Comparison of ENCODE assay signal across 17 cellular contexts in genomic region chr5:32831630-32832029, GRCh38.
A peak's percentile ranks its signal among the peaks of the same experiment; 100 is the strongest.
DNase-seq lines count a peak whose midpoint lies in the region; ATAC-seq, FAIRE-seq and TF ChIP-seq lines count a peak whose summit lies in the region.
"Had no signal": no experiment of that assay in that cellular context is flagged by ENCODE, and none has a peak within 500 bp of the region (broad histone marks: within the 10 kb centered on the region; RNA-seq: fewer than 3 reads in every experiment).

No MANE protein-coding gene starts in this region.

- TF ChIP-seq CTCF in kidney (IDR thresholded peaks at IDR 0.05; ENCODE audit: borderline replicate concordance, extremely low read depth, insufficient read depth), result no peak

- no peak for ATAC-seq in HG03095 (IDR thresholded peaks at IDR 0.05; ENCODE audit: unreplicated experiment)

- no peaks in the 10 kb centered on the region for H3K9me3 ChIP-seq in MG63
- H3K9me3 ChIP-seq in kidney (ENCODE audit: control insufficient read depth in 1 of 2, low read length in 2 of 2), result no peaks in the 10 kb centered on the region
- no peaks in the 10 kb centered on the region for H3K9me3 ChIP-seq in skeletal muscle satellite cell (replicated peaks; ENCODE audit: low read length)

- H3K27me3 ChIP-seq in MG63 (no peaks in the 10 kb centered on the region), skeletal muscle satellite cell (ENCODE audit: control insufficient read depth, insufficient read depth, low read length) (no peaks in the 10 kb centered on the region)

- intact Hi-C loops in kidney (cut with DNase I), result no loop called here

- H3K4me2 ChIP-seq in skeletal muscle satellite cell (ENCODE audit: low read length), result peak overlapping the region; percentile 31
- H3K4me2 ChIP-seq: PC-9 had no signal

- H3K4me3 ChIP-seq in MG63, result no peak overlapping the region
- H3K4me3 ChIP-seq in kidney (ENCODE audit: low read length in 2 of 2), result peak overlapping the region in 1 of 2 donors; percentile 14
- no peak overlapping the region for H3K4me3 ChIP-seq in skeletal muscle satellite cell (ENCODE audit: low read length)
- H3K4me3 ChIP-seq: PC-9 had no signal

- peak; percentile 18 for DNase-seq in EH (ENCODE audit: low read depth)
- DNase-seq in MG63, result peak; percentile 31
- no peak for DNase-seq in kidney
- no peak for DNase-seq in ecto neural progenitor cell (ENCODE audit: low spot score)
- DNase-seq in stimulated activated CD4-positive, alpha-beta T cell treated with anti-CD3 and anti-CD28 coated beads, Interleukin-15, amount 100 ng/mL, for 24 hours, result no peak
- DNase-seq: DMS153, HFFc6, Karpas-422, MV-4-11, NCI-H1417, NCI-H1930, NCI-H2171 treated with DMSO at 0.1 percent for 48 hours, NCI-H446 treated with DMSO at 0.1 percent for 48 hours, NCI-H774, PC-9 had no signal

- no peaks in the 10 kb centered on the region for H3K36me3 ChIP-seq in MG63
- no peaks in the 10 kb centered on the region for H3K36me3 ChIP-seq in kidney (ENCODE audit: control insufficient read depth in 1 of 2, insufficient read depth in 2 of 2, low read length in 2 of 2)
- H3K36me3 ChIP-seq in skeletal muscle satellite cell (ENCODE audit: insufficient read depth, low read length), result no peaks in the 10 kb centered on the region

- H3K9ac ChIP-seq in kidney (ENCODE audit: low read length in 2 of 2) (no peak overlapping the region), skeletal muscle satellite cell (ENCODE audit: low read depth, low read length) (no peak overlapping the region)

- peaks cover 6 to 13% of the 10 kb centered on the region in 2 donors for H3K4me1 ChIP-seq in kidney (ENCODE audit: control insufficient read depth in 1 of 2, insufficient read depth in 1 of 2, low read depth in 1 of 2, low read length in 2 of 2)
- peaks cover 49% of the 10 kb centered on the region for H3K4me1 ChIP-seq in skeletal muscle satellite cell (ENCODE audit: control insufficient read depth, insufficient read depth, low read length)

- H3K27ac ChIP-seq in kidney (ENCODE audit: low read depth in 2 of 2, low read length in 2 of 2), result peak overlapping the region; percentile 11 to 23
- H3K27ac ChIP-seq: PC-9 had no signal

- FAIRE-seq in kidney (lab: Jason Lieb, UNC), result no peak

Comparison
In these comparisons a context has a peak if more than half of its experiments do, and no peak if none do; other contexts are left out.
1. DNase-seq: peak in EH (single experiment) and MG63 (single experiment); none in kidney (single experiment), ecto neural progenitor cell (single experiment) and stimulated activated CD4-positive, alpha-beta T cell treated with anti-CD3 and anti-CD28 coated beads, Interleukin-15, amount 100 ng/mL, for 24 hours (single experiment).